8 cellular contexts compared by ENCODE assay signal in genomic region chr9:124939944-124940343, GRCh38. TPM values are rescaled to one million over a fixed set of nuclear protein-coding genes. Genes with fewer than 3 reads are reported as not detected.
A peak's percentile ranks its signal among the peaks of the same experiment; 100 is the strongest.
DNase-seq lines count a peak whose midpoint lies in the region; ATAC-seq and TF ChIP-seq lines count a peak whose summit lies in the region.

No MANE protein-coding gene starts in this region.

- H3K27ac ChIP-seq in SJSA1 (no peak overlapping the region), esophagus squamous epithelium (peak overlapping the region; percentile 95 to 99 (median 96))

- H3K36me3 ChIP-seq in ES-I3 (ENCODE audit: insufficient read depth, low read length) (no peaks in the 10 kb centered on the region), SJSA1 (0 out of 2 replicates have a peak, but pooled peaks cover 7% of the 10 kb centered on the region), esophagus squamous epithelium (peaks cover 0 to 40% (median 4%) of the 10 kb centered on the region in 3 donors)

- TF ChIP-seq CTCF in esophagus squamous epithelium (IDR thresholded peaks at IDR 0.05) (no peak), progenitor cell of endocrine pancreas (IDR thresholded peaks at IDR 0.05; ENCODE audit: unreplicated experiment) (no peak)

- H3K9me3 Mint-ChIP-seq in progenitor cell of endocrine pancreas (ENCODE audit: low read depth) = no peaks in the 10 kb centered on the region

- H3K36me3 Mint-ChIP-seq in progenitor cell of endocrine pancreas (ENCODE audit: insufficient read depth) = peaks cover 3% of the 10 kb centered on the region

- H3K9me3 ChIP-seq in ES-I3 (ENCODE audit: control insufficient read depth, insufficient read depth, low read length) (no peaks in the 10 kb centered on the region), SJSA1 (replicated peaks) (no peaks in the 10 kb centered on the region), esophagus squamous epithelium (no peaks in the 10 kb centered on the region)

- DNase-seq in SJSA1 (ENCODE audit: low read depth in 1 of 2, low spot score in 2 of 2) (no peak), esophagus squamous epithelium (lab: John Stamatoyannopoulos, UW) (no peak), progenitor cell of endocrine pancreas (ENCODE audit: low spot score, unreplicated experiment) (no peak), kidney glomerular epithelial cell (lab: John Stamatoyannopoulos, UW) (no peak)

- peak overlapping the region; percentile 64 for H3K4me3 ChIP-seq in SJSA1
- peak overlapping the region in 3 of 4 donors; percentile 60 to 95 (median 86) for H3K4me3 ChIP-seq in esophagus squamous epithelium

- intact Hi-C loops in esophagus squamous epithelium (cut with DNase I) = no loop called here

- H3K4me1 ChIP-seq in ES-I3 (ENCODE audit: insufficient read depth, low read length) (0 out of 2 replicates have a peak, but pooled peaks cover 5% of the 10 kb centered on the region), SJSA1 (replicated peaks) (peaks cover 17% of the 10 kb centered on the region), esophagus squamous epithelium (peaks cover 3 to 22% (median 13%) of the 10 kb centered on the region in 3 donors)

- TF ChIP-seq POLR2A in esophagus squamous epithelium (IDR thresholded peaks at IDR 0.05) = no peak

- peak overlapping the region; percentile 82 for H3K9ac ChIP-seq in ES-I3 (ENCODE audit: low read depth, low read length)

- no peak for ATAC-seq in GM21526 (IDR thresholded peaks at IDR 0.05; ENCODE audit: low FRiP score, unreplicated experiment)
- ATAC-seq in GM21619 (IDR thresholded peaks at IDR 0.05; ENCODE audit: unreplicated experiment) = no peak
- no peak for ATAC-seq in GM19023 (IDR thresholded peaks at IDR 0.05; ENCODE audit: unreplicated experiment)

- peak overlapping the region; percentile 95 for H3K27ac Mint-ChIP-seq in progenitor cell of endocrine pancreas

- H3K4me3 Mint-ChIP-seq in progenitor cell of endocrine pancreas (ENCODE audit: low read depth) = peak overlapping the region; percentile 81

- peaks cover 11% of the 10 kb centered on the region for H3K4me1 Mint-ChIP-seq in progenitor cell of endocrine pancreas (ENCODE audit: low read depth)

- H3K27me3 Mint-ChIP-seq in progenitor cell of endocrine pancreas = no peaks in the 10 kb centered on the region

- H3K27me3 ChIP-seq in SJSA1 (replicated peaks) = no peaks in the 10 kb centered on the region
- no peaks in the 10 kb centered on the region for H3K27me3 ChIP-seq in esophagus squamous epithelium

RNA-seq across cellular contexts. Expression of gene GOLGA1, which starts 0.9 kb away (rescaled TPM):
- total RNA-seq in SJSA1 (2014; rRNA removed; shearing (Covaris generic)) = 7.6 and 8.5 TPM in 2 replicates
- total RNA-seq in esophagus squamous epithelium = 10 to 100 TPM; 11.9 to 18.8 (median 14.8) TPM
- 19.4 and 20.9 TPM in 2 replicates for total RNA-seq in progenitor cell of endocrine pancreas
